In the genomic region with DNA sequence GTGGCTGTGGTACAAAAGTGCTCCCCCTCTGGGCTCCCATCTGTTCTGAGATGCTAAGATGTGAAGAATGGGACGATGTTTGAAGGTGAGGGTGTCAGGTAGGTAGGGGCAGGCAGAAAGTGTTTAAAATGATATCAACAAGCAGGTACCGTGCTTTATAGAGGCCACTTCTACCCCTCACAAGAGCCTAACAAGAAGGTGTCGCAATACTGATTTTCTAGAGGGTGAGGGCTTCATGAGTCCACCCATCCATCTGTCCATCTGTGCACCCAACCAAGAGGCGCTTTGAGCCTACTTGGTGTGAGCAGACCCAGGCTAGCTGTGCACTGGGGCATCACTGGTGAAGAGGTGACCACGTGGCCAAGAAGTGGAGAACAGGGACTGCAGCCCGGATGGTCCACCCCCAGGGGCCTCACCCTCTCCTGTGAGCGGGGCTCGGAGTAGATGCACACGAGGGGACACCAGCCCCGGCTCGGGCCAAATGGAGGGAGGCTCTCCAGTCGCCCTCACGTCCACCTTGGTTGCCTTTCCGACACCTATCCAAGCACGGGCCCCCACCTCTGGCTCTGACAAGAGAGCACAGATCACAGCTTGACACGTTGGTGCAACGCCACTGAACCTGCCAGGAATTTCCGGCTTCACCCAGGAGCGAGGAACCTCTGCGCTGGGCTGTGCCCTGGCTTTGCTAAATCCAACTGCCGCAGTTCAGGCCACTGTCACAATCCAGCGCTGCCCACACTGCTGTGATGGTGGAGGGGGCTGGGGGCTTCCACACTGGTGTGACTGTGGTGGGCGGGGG, we compare ENCODE assay signal across 29 cellular contexts. TPM values are rescaled to one million over a fixed set of nuclear protein-coding genes. Genes with fewer than 3 reads are reported as not detected.
DNase-seq lines count a peak whose midpoint lies in the region; ATAC-seq, FAIRE-seq and TF ChIP-seq lines count a peak whose summit lies in the region.
"Had no signal": no experiment of that assay in that cellular context is flagged by ENCODE, and none has a peak within 500 bp of the region (broad histone marks: within the 10 kb centered on the region; RNA-seq: fewer than 3 reads in every experiment).

No MANE protein-coding gene starts in this region.

- no peak overlapping the region for H2AK5ac ChIP-seq in IMR-90 (ENCODE audit: low read depth, low read length)

- no peak overlapping the region for H3K27ac ChIP-seq in A549
- no peak overlapping the region for H3K27ac ChIP-seq in IMR-90 (ENCODE audit: insufficient read depth, low read length)
- H3K27ac ChIP-seq in GM12878 (ENCODE audit: control insufficient read depth, insufficient read depth) = no peak overlapping the region
- H3K27ac ChIP-seq in osteoblast (ENCODE audit: low read depth, low read length) = no peak overlapping the region
- H3K27ac ChIP-seq: BLaER1 treated with 17β-estradiol and CSF1 and Interleukin-3, amounts not matched to agents 10 nM and 100 nM; SJSA1 had no signal

- BruUV-seq in IMR-90 (replicated peaks; lab: Mats Ljungman, UMichigan) (no TSS peak), GM12878 (replicated peaks; lab: Mats Ljungman, UMichigan) (no TSS peak), Calu3 (replicated peaks; lab: Mats Ljungman, UMichigan) (no TSS peak)

- no peak overlapping the region for H4K91ac ChIP-seq in IMR-90 (ENCODE audit: insufficient read depth, low read depth, low read length)

- no peak overlapping the region for H3K4ac ChIP-seq in IMR-90 (ENCODE audit: low read depth, low read length)

- H3K79me1 ChIP-seq in IMR-90 (ENCODE audit: low read depth in 1 of 2, low read length in 2 of 2) = no peaks in the 10 kb centered on the region

- H3K36me3 ChIP-seq in IMR-90 (ENCODE audit: control insufficient read depth, insufficient read depth, low read length) (no peaks in the 10 kb centered on the region), GM12878 (ENCODE audit: control insufficient read depth in 2 of 2, insufficient read depth in 2 of 2, low read length in 1 of 2) (no peaks in the 10 kb centered on the region), osteoblast (ENCODE audit: insufficient read depth, low read length) (no peaks in the 10 kb centered on the region)
- H3K36me3 ChIP-seq: SJSA1 had no signal

- DNase-seq in A549 (ENCODE audit: low read depth in 1 of 2, low spot score in 1 of 2) (no peak), IMR-90 (no peak), GM12878 (ENCODE audit: low read depth, low spot score) (no peak), osteoblast (ENCODE audit: insufficient read length, low spot score, missing footprints) (peak; percentile 37), Calu3 (no peak), germinal center (ENCODE audit: low spot score) (no peak)
- DNase-seq in stimulated activated naive B cell treated with anti-CD40 and anti-IgM and Interleukin-4, amounts not matched to agents 10 μg/mL and 1 μg/mL and 100 μg/mL, for 72 hours = no peak
- DNase-seq: CD4-positive, alpha-beta T cell; DMS79; EL; GDM1; HCEC 1CT; Karpas-422; NCI-H1092 treated with DMSO at 0.1 percent for 48 hours; NCI-H1436; NCI-H187; NCI-H2081 treated with DMSO at 0.1 percent for 48 hours; NCI-H2171; NCI-H226; NCI-H526; Right ventricle myocardium superior; RPMI8226 had no signal

- H3K9ac ChIP-seq in IMR-90 (ENCODE audit: low read depth, low read length) = no peak overlapping the region
- no peak overlapping the region for H3K9ac ChIP-seq in GM12878 (ENCODE audit: control insufficient read depth, insufficient read depth, low read length)

- POLR2A ChIA-PET in A549 (lab: Yijun Ruan, JAX) (no interaction called here), IMR-90 (lab: Charles Lee; ENCODE audit: unreplicated experiment) (no interaction called here), GM12878 (lab: Charles Lee) (no interaction called here)

- H3K4me3 Mint-ChIP-seq in stimulated activated naive B cell treated with anti-CD40 and anti-IgM and Interleukin-4, amounts not matched to agents 10 μg/mL and 1 μg/mL and 100 μg/mL, for 72 hours = no peak overlapping the region
- no peak overlapping the region for H3K4me3 Mint-ChIP-seq in Calu3 (ENCODE audit: low read depth, unreplicated experiment)
- H3K4me3 Mint-ChIP-seq: CD4-positive, alpha-beta T cell; GM23338; IgD-negative memory B cell had no signal

- H3K27me3 Mint-ChIP-seq in stimulated activated naive B cell treated with anti-CD40 and anti-IgM and Interleukin-4, amounts not matched to agents 10 μg/mL and 1 μg/mL and 100 μg/mL, for 72 hours = no peaks in the 10 kb centered on the region
- no peaks in the 10 kb centered on the region for H3K27me3 Mint-ChIP-seq in Calu3 (ENCODE audit: unreplicated experiment)
- H3K27me3 Mint-ChIP-seq: CD4-positive, alpha-beta T cell; IgD-negative memory B cell had no signal

- H3K36me3 Mint-ChIP-seq in stimulated activated naive B cell treated with anti-CD40 and anti-IgM and Interleukin-4, amounts not matched to agents 10 μg/mL and 1 μg/mL and 100 μg/mL, for 72 hours = peaks cover 6 to 13% of the 10 kb centered on the region in 2 donors
- no peaks in the 10 kb centered on the region for H3K36me3 Mint-ChIP-seq in Calu3 (ENCODE audit: insufficient read depth, unreplicated experiment)

- H3K79me2 ChIP-seq in GM12878 (ENCODE audit: control insufficient read depth, insufficient read depth, low read length) = no peaks in the 10 kb centered on the region
- no peaks in the 10 kb centered on the region for H3K79me2 ChIP-seq in osteoblast (ENCODE audit: insufficient read depth, low read length)

- 86% methylated on average over 23 of the region's 23 CpGs for WGBS in A549 (ENCODE audit: missing lambda C conversion rate)
- 70% methylated on average over 7 of the region's 23 CpGs; no CpG with 5 or more reads in 1 of the 2 experiments for WGBS in IMR-90 (ENCODE audit: extremely low coverage in 2 of 2, insufficient read length in 1 of 2), 2 experiments
- 64% methylated on average over 19 of the region's 23 CpGs for WGBS in GM12878 (ENCODE audit: insufficient coverage, insufficient replicate concordance, low lambda C conversion rate, missing lambda C conversion rate)

- H3K9me3 ChIP-seq in A549 (no peaks in the 10 kb centered on the region; the same call in 2 of the 3 replicates), IMR-90 (ENCODE audit: control insufficient read depth, insufficient read depth, low read length) (no peaks in the 10 kb centered on the region), GM12878 (replicated peaks; ENCODE audit: control insufficient read depth, insufficient read depth, low read length) (no peaks in the 10 kb centered on the region), osteoblast (ENCODE audit: low read depth, low read length) (no peaks in the 10 kb centered on the region)
- H3K9me3 ChIP-seq: SJSA1 had no signal

- H3K27ac Mint-ChIP-seq in stimulated activated naive B cell treated with anti-CD40 and anti-IgM and Interleukin-4, amounts not matched to agents 10 μg/mL and 1 μg/mL and 100 μg/mL, for 72 hours = no peak overlapping the region
- no peak overlapping the region for H3K27ac Mint-ChIP-seq in Calu3 (ENCODE audit: unreplicated experiment)
- H3K27ac Mint-ChIP-seq: CD4-positive, alpha-beta T cell; GM23338 had no signal

- in situ Hi-C loops in IMR-90 (cut with MboI; ENCODE audit: low sequenced_read_pairs) = no loop called here
- in situ Hi-C loops in GM12878 (cut with MboI) = no loop called here

- H2BK15ac ChIP-seq in IMR-90 (ENCODE audit: low read depth, low read length) = no peak overlapping the region

- H3K18ac ChIP-seq in IMR-90 (ENCODE audit: low read depth, low read length) = no peak overlapping the region

- H3K4me2 ChIP-seq in A549 (no peak overlapping the region), IMR-90 (ENCODE audit: low read depth, low read length) (no peak overlapping the region), GM12878 (ENCODE audit: control insufficient read depth, insufficient read depth) (no peak overlapping the region), osteoblast (ENCODE audit: insufficient read depth, low read length) (no peak overlapping the region)
- H3K4me2 ChIP-seq: GM23338 had no signal

- SMC1A ChIA-PET in GM12878 (lab: Charles Lee; ENCODE audit: uncharacterized antibody, unreplicated experiment) = interaction anchor here (0.6 kb wide), 1 partner anchor 246 kb away, joined by 3 read pairs; no protein-coding TSS in a partner anchor

- H2AK9ac ChIP-seq in IMR-90 (replicated peaks; ENCODE audit: low read depth, low read length, poor library complexity) = no peak overlapping the region

- no peak overlapping the region for H2BK120ac ChIP-seq in IMR-90 (ENCODE audit: low read depth, low read length)

- H2BK20ac ChIP-seq in IMR-90 (ENCODE audit: low read depth, low read length) = no peak overlapping the region

- H3K9me1 ChIP-seq in IMR-90 (ENCODE audit: insufficient read depth, low read length) = no peaks in the 10 kb centered on the region

- no peak for TF ChIP-seq POLR2A in A549 (IDR thresholded peaks at IDR 0.05; ENCODE audit: low read length)
- no peak for TF ChIP-seq POLR2A in IMR-90 (IDR thresholded peaks at IDR 0.05; ENCODE audit: low read depth, low read length)
- 0 out of 2 replicates have a peak, but pooled peaks have one; percentile 18 for TF ChIP-seq POLR2A in GM12878 (IDR thresholded peaks at IDR 0.05; ENCODE audit: low read depth, low read length)

- no peak overlapping the region for H3K23ac ChIP-seq in IMR-90 (ENCODE audit: low read depth, low read length)

- H3K4me1 ChIP-seq in A549 (no peaks in the 10 kb centered on the region), IMR-90 (ENCODE audit: control insufficient read depth, insufficient read depth, low read length) (no peaks in the 10 kb centered on the region), GM12878 (ENCODE audit: control insufficient read depth, insufficient read depth, low read length) (no peaks in the 10 kb centered on the region), osteoblast (ENCODE audit: insufficient read depth, low read length) (no peaks in the 10 kb centered on the region)
- H3K4me1 ChIP-seq: SJSA1 had no signal

- RAD21 ChIA-PET in GM12878 (lab: Charles Lee; ENCODE audit: unreplicated experiment) = interaction anchor here (1.5 kb wide), 1 partner anchor 35 kb away, joined by 3 read pairs; a partner anchor contains a TSS

- H3K9me3 Mint-ChIP-seq in stimulated activated naive B cell treated with anti-CD40 and anti-IgM and Interleukin-4, amounts not matched to agents 10 μg/mL and 1 μg/mL and 100 μg/mL, for 72 hours = peaks cover 1 to 3% of the 10 kb centered on the region in 2 donors
- H3K9me3 Mint-ChIP-seq in Calu3 (ENCODE audit: low read depth, unreplicated experiment) = no peaks in the 10 kb centered on the region
- H3K9me3 Mint-ChIP-seq: CD4-positive, alpha-beta T cell had no signal

- H3K4me1 Mint-ChIP-seq in stimulated activated naive B cell treated with anti-CD40 and anti-IgM and Interleukin-4, amounts not matched to agents 10 μg/mL and 1 μg/mL and 100 μg/mL, for 72 hours = peaks cover 0 to 2% of the 10 kb centered on the region in 2 donors
- H3K4me1 Mint-ChIP-seq in Calu3 (ENCODE audit: low read depth, unreplicated experiment) = no peaks in the 10 kb centered on the region
- H3K4me1 Mint-ChIP-seq: IgD-negative memory B cell had no signal

- no peak for ATAC-seq in A549
- no peak for ATAC-seq in IMR-90 (ENCODE audit: low read depth)
- no peak for ATAC-seq in GM12878
- ATAC-seq in stimulated activated naive B cell treated with anti-CD40 and anti-IgM and Interleukin-4, amounts not matched to agents 10 μg/mL and 1 μg/mL and 100 μg/mL, for 72 hours (replicated peaks) = no peak

- H3K27me3 ChIP-seq in IMR-90 (ENCODE audit: control insufficient read depth, insufficient read depth, low read length) (peaks cover 2% of the 10 kb centered on the region; the same call in 1 of the 2 replicates), GM12878 (replicated peaks in 1 of 2; ENCODE audit: control insufficient read depth in 2 of 2, insufficient read depth in 2 of 2, low read length in 1 of 2) (no peaks in the 10 kb centered on the region), osteoblast (ENCODE audit: insufficient read depth, low read length) (peaks cover 2% of the 10 kb centered on the region)
- H3K27me3 ChIP-seq: BLaER1 treated with 17β-estradiol and CSF1 and Interleukin-3, amounts not matched to agents 10 nM and 100 nM; SJSA1 had no signal

- no peak overlapping the region for H2AFZ ChIP-seq in IMR-90 (replicated peaks; ENCODE audit: low read length, poor library complexity)
- no peak overlapping the region for H2AFZ ChIP-seq in GM12878 (ENCODE audit: control insufficient read depth, low read depth, low read length)
- H2AFZ ChIP-seq in osteoblast (ENCODE audit: low read length) = no peak overlapping the region
- H2AFZ ChIP-seq: GM23338 had no signal

- H3K56ac ChIP-seq in IMR-90 (ENCODE audit: extremely low read depth, insufficient read depth, low read length) = no peak overlapping the region

- H2BK5ac ChIP-seq in IMR-90 (ENCODE audit: low read depth, low read length, poor library complexity, severe bottlenecking) = no peak overlapping the region

- no peaks in the 10 kb centered on the region for H4K20me1 ChIP-seq in IMR-90 (ENCODE audit: insufficient read depth, low read length)
- H4K20me1 ChIP-seq in GM12878 (ENCODE audit: control insufficient read depth, insufficient read depth) = no peaks in the 10 kb centered on the region
- H4K20me1 ChIP-seq in osteoblast (ENCODE audit: insufficient read depth, low read length) = no peaks in the 10 kb centered on the region

- no peak overlapping the region for H4K5ac ChIP-seq in IMR-90 (ENCODE audit: low read depth, low read length)

- H4K8ac ChIP-seq in IMR-90 (ENCODE audit: low read depth in 2 of 2, low read length in 2 of 2) = no peak overlapping the region

- no peak overlapping the region for H3K4me3 ChIP-seq in A549
- H3K4me3 ChIP-seq in IMR-90 (ENCODE audit: insufficient read depth, low read depth, low read length) = no peak overlapping the region
- H3K4me3 ChIP-seq in GM12878 = no peak overlapping the region
- H3K4me3 ChIP-seq in osteoblast (ENCODE audit: insufficient read depth, low read length) = no peak overlapping the region
- H3K4me3 ChIP-seq: BLaER1 treated with 17β-estradiol and CSF1 and Interleukin-3, amounts not matched to agents 10 nM and 100 nM; GM23338; SJSA1 had no signal

- TF ChIP-seq RAD21 in A549 (conservative IDR thresholded peaks at IDR 0.05 in 1 of 2, IDR thresholded peaks at IDR 0.05 in 1 of 2) (no peak), IMR-90 (IDR thresholded peaks at IDR 0.05; ENCODE audit: low read length) (no peak), GM12878 (IDR thresholded peaks at IDR 0.05; ENCODE audit: insufficient read depth, low read depth, low read length) (no peak)

- TF ChIP-seq EP300 in A549 (IDR thresholded peaks at IDR 0.05) (no peak), GM12878 (IDR thresholded peaks at IDR 0.05; ENCODE audit: borderline replicate concordance in 1 of 2, control insufficient read depth in 1 of 2, low read depth in 2 of 2, low read length in 2 of 2) (no peak)

- TF ChIP-seq CTCF in A549 (IDR thresholded peaks at IDR 0.05) = no peak
- TF ChIP-seq CTCF in IMR-90 (conservative IDR thresholded peaks at IDR 0.05; ENCODE audit: low read depth, low read length) = no peak
- TF ChIP-seq CTCF in GM12878 (IDR thresholded peaks at IDR 0.05 in 2 of 3, conservative IDR thresholded peaks at IDR 0.05 in 1 of 3; ENCODE audit: control insufficient read depth in 2 of 3, extremely low read depth in 1 of 3, insufficient read depth in 1 of 3, low read depth in 3 of 3, low read length in 3 of 3) = no peak
- no peak for TF ChIP-seq CTCF in osteoblast (IDR thresholded peaks at IDR 0.05; ENCODE audit: extremely low read depth, low read depth, low read length)
- TF ChIP-seq CTCF in Calu3 (IDR thresholded peaks at IDR 0.05; ENCODE audit: unreplicated experiment) = no peak

- no peak overlapping the region for H3K14ac ChIP-seq in IMR-90 (replicated peaks; ENCODE audit: low read depth, low read length)

- intact Hi-C loops in IMR-90 (cut with micrococcal nuclease) (no loop called here), GM12878 (cut with micrococcal nuclease; ENCODE audit: unreplicated experiment) (no loop called here), Calu3 (cut with micrococcal nuclease; ENCODE audit: unreplicated experiment) (no loop called here)

- CTCF ChIA-PET in A549 (lab: Yijun Ruan, JAX) (interaction anchor here (0.6 to 12.5 kb wide), 5 partner anchors 10 to 305 kb away, joined by 3 to 130 read pairs (median 4); a partner anchor contains a TSS), IMR-90 (lab: Yijun Ruan, JAX) (interaction anchor here (0.8 kb wide), 1 partner anchor 51 kb away, joined by 3 read pairs; no protein-coding TSS in a partner anchor), GM12878 (lab: Yijun Ruan, JAX) (interaction anchor here (1.3 kb wide), 1 partner anchor 37 kb away, joined by 4 read pairs; no protein-coding TSS in a partner anchor), Calu3 (lab: Charles Lee) (no interaction called here)

- no peak for FAIRE-seq in A549 (lab: Jason Lieb, UNC)
- no peak for FAIRE-seq in GM12878 (lab: Jason Lieb, UNC)
- FAIRE-seq: GM12891 had no signal

- dilution Hi-C loops in IMR-90 (cut with HindIII; ENCODE audit: low sequenced_read_pairs, unreplicated experiment) = no loop called here

RNA-seq across cellular contexts. Expression of a gene that starts 34.5 kb away (rescaled TPM):
- polyA plus RNA-seq in A549 (2011; rRNA removed) (0.01 TPM in 1 of 2 replicates, not detected in the other), A549 (2017; fragmentation: RNase III; extraction: RNeasy Plus Mini Kit Qiagen cat#74134 plus additional on column Dnase treatment) (0.05 to 0.10 TPM (median 0.09 TPM) in 3 replicates), IMR-90 (2012; rRNA removed) (not detected in 2 replicates), GM12878 (2011; rRNA removed) (0.01 TPM in 2 replicates), GM12878 (2014; fragmentation: Illumina TruSeq; extraction: Trizol) (0.08 and 0.10 TPM in 2 replicates), GM12878 (2014; fragmentation: Nextera tagmentation; extraction: Ambion mirVana) (not detected), GM12878 (2014; rRNA removed) (0.38 and 0.47 TPM in 2 replicates), GM12878 (2016; fragmentation: Nextera tagmentation; extraction: Ambion mirVana) (under 1 TPM in 1 of 2 experiments, not detected in 1; 0.15 TPM)
- polyA plus RNA-seq in A549 (2012; cell fraction: cytosol; rRNA removed) = 0.01 and 0.03 TPM in 2 replicates
- 0.12 and 0.17 TPM in 2 replicates for polyA plus RNA-seq in A549 (2012; cell fraction: nucleus; rRNA removed)
- polyA minus RNA-seq in A549 (2011; rRNA and poly(A)+ RNA removed) = not detected in 2 replicates
- total RNA-seq in IMR-90 (2012; rRNA removed) (not detected in 2 replicates), GM12878 (2014; rRNA removed) (0.23 and 0.33 TPM in 2 replicates), GM12878 (2014; rRNA removed; fragmentation: Illumina TruSeq; extraction: Trizol) (0.27 and 0.28 TPM in 2 replicates), GM12878 (2021) (0.69 and 0.80 TPM in 2 replicates), osteoblast (not detected in 2 replicates), Calu3 (2022) (not detected in 2 replicates)
- not detected in 2 replicates for polyA plus RNA-seq in IMR-90 (2012; cell fraction: cytosol; rRNA removed)
- polyA plus RNA-seq in IMR-90 (2012; cell fraction: nucleus; rRNA removed; ENCODE audit: low replicate concordance) = 0.03 TPM in 1 of 2 replicates, not detected in the other
- 0.51 and 1.2 TPM in 2 replicates for total RNA-seq in GM12878 (2013; cell fraction: nucleolus; rRNA removed)
- polyA plus RNA-seq in GM12878 (2011; ENCODE audit: low read depth) = 0.16 TPM
- polyA plus RNA-seq in GM12878 (2011; cell fraction: cytosol; rRNA removed) = 0.04 and 0.08 TPM in 2 replicates
- 0.25 and 0.26 TPM in 2 replicates for polyA plus RNA-seq in GM12878 (2011; cell fraction: nucleus; rRNA removed)
- polyA plus RNA-seq in GM12878 (2012) = 0.48 and 0.51 TPM in 2 replicates
- polyA minus RNA-seq in GM12878 (2011; rRNA and poly(A)+ RNA removed) = 0.07 and 0.10 TPM in 2 replicates
- polyA minus RNA-seq in GM12878 (2011; cell fraction: cytosol; rRNA and poly(A)+ RNA removed) = not detected in 2 replicates
- polyA minus RNA-seq in GM12878 (2011; cell fraction: nucleus; rRNA and poly(A)+ RNA removed) = 0.10 and 0.12 TPM in 2 replicates
- total RNA-seq: CD4-positive, alpha-beta T cell; M059J; Right ventricle myocardium superior; SJSA1 had no signal
- polyA plus RNA-seq: AG04450, IgD-negative memory B cell had no signal
